Comparison of ENCODE assay signal across 11 cellular contexts in the genomic region with DNA sequence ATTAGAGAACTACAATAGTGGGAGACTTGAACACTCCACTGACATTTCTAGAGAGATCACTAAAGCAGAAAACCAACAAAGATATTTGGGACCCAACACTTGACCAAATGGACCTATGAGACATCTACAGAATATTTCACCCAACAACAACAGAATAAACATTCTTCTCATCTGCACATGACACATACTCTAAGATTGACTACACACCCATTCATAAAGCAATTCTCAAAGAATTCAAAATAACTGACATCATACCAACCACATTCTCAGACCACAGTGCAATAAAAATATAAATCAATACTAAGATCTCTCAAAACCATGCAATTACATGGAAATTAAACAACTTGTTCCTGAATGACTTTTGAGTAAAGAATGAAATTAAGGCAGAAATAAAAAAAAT.
DNase-seq lines count a peak whose midpoint lies in the region; TF ChIP-seq lines count a peak whose summit lies in the region.
"Had no signal": no experiment of that assay in that cellular context is flagged by ENCODE, and none has a peak within 500 bp of the region (broad histone marks: within the 10 kb centered on the region; RNA-seq: fewer than 3 reads in every experiment).

No MANE protein-coding gene starts in this region.

- no peaks in the 10 kb centered on the region for H3F3A ChIP-seq in smooth muscle cell (ENCODE audit: low read depth)

- H3K9me3 ChIP-seq in fibroblast of lung (ENCODE audit: control insufficient read depth, insufficient read depth, low read depth, low read length): no peaks in the 10 kb centered on the region
- H3K9me3 ChIP-seq in smooth muscle cell (replicated peaks; ENCODE audit: low read depth): no peaks in the 10 kb centered on the region
- H3K9me3 ChIP-seq: gastroesophageal sphincter had no signal

- H3K9ac ChIP-seq in fibroblast of lung (ENCODE audit: insufficient read depth, low read length): no peak overlapping the region
- peak overlapping the region; percentile 58 for H3K9ac ChIP-seq in smooth muscle cell (ENCODE audit: low read depth)

- H3K27ac ChIP-seq in fibroblast of lung (ENCODE audit: insufficient read depth, low read length) (peak overlapping the region; percentile 87), smooth muscle cell (ENCODE audit: low read depth) (peak overlapping the region; percentile 81)

- H3K36me3 ChIP-seq in fibroblast of lung (ENCODE audit: control insufficient read depth, insufficient read depth, low read length): no peaks in the 10 kb centered on the region
- H3K36me3 ChIP-seq in smooth muscle cell (ENCODE audit: low read depth): peaks cover 8% of the 10 kb centered on the region
- H3K36me3 ChIP-seq: gastroesophageal sphincter had no signal

- H3K27me3 ChIP-seq in fibroblast of lung (ENCODE audit: control insufficient read depth, insufficient read depth, low read length): no peaks in the 10 kb centered on the region
- H3K27me3 ChIP-seq in smooth muscle cell (ENCODE audit: low read depth): no peaks in the 10 kb centered on the region
- H3K27me3 ChIP-seq: gastroesophageal sphincter had no signal

- DNase-seq in H4 (ENCODE audit: low spot score) (peak; percentile 44), SK-MEL-5 (ENCODE audit: low read depth, low spot score) (peak; percentile 32), fibroblast of lung (ENCODE audit: low read depth in 2 of 2) (peak; percentile 90 to 95), smooth muscle cell (lab: John Stamatoyannopoulos, UW; ENCODE audit: unreplicated experiment) (no peak), HK-2 (ENCODE audit: unreplicated experiment) (no peak), NCI-H2227 treated with DMSO at 0.1 percent for 48 hours (lab: John Stamatoyannopoulos, UW) (no peak)
- DNase-seq in activated effector memory CD4-positive, alpha-beta T cell treated with Interleukin-2 at 50 U/mL for 16 hours: no peak
- DNase-seq: activated CD4-positive, alpha-beta T cell treated with anti-CD3 and anti-CD28 coated beads, Interleukin-2, amount 10 ng/mL, durations not matched to agents 7 days and 5 days; SIG-M5 had no signal

- no peak overlapping the region for H3K4me3 ChIP-seq in fibroblast of lung (replicated peaks in 1 of 4; ENCODE audit: control extremely low read depth in 1 of 4, insufficient read depth in 1 of 4, low read depth in 3 of 4, low read length in 4 of 4)
- no peak overlapping the region for H3K4me3 ChIP-seq in smooth muscle cell
- H3K4me3 ChIP-seq: gastroesophageal sphincter, skin epidermis had no signal

- H3K4me1 ChIP-seq in fibroblast of lung (ENCODE audit: control insufficient read depth, extremely low read depth, insufficient read depth, low read length) (peaks cover 28% of the 10 kb centered on the region), smooth muscle cell (ENCODE audit: low read depth) (no peaks in the 10 kb centered on the region)

- H2AFZ ChIP-seq in fibroblast of lung (ENCODE audit: low read length) (no peak overlapping the region), smooth muscle cell (ENCODE audit: low read depth) (no peak overlapping the region)

- peaks cover 3% of the 10 kb centered on the region for H3K79me2 ChIP-seq in fibroblast of lung (ENCODE audit: control insufficient read depth, insufficient read depth, low read length)
- H3K79me2 ChIP-seq in smooth muscle cell (ENCODE audit: low read depth): peaks cover 9% of the 10 kb centered on the region

- H4K20me1 ChIP-seq in fibroblast of lung (ENCODE audit: control insufficient read depth, extremely low read depth, insufficient read depth, low read length): no peaks in the 10 kb centered on the region
- H4K20me1 ChIP-seq in smooth muscle cell (ENCODE audit: low read depth): peaks cover 11% of the 10 kb centered on the region

- in situ Hi-C loops in SK-MEL-5 (cut with HindIII; ENCODE audit: low pct_unique_long_range_greater_than_20kb, low sequenced_read_pairs): no loop called here

- H3K4me2 ChIP-seq in fibroblast of lung (ENCODE audit: extremely low read depth, insufficient read depth, low read length) (no peak overlapping the region), smooth muscle cell (no peak overlapping the region)

- TF ChIP-seq CTCF in fibroblast of lung (conservative IDR thresholded peaks at IDR 0.05 in 1 of 2, IDR thresholded peaks at IDR 0.05 in 1 of 2; ENCODE audit: low read depth in 1 of 2, low read length in 2 of 2) (no peak), smooth muscle cell (IDR thresholded peaks at IDR 0.05; ENCODE audit: borderline replicate concordance, insufficient read depth, poor library complexity, severe bottlenecking) (no peak)

Comparison
In these comparisons a context has a peak if more than half of its experiments do, and no peak if none do; other contexts are left out.
1. DNase-seq: peak in H4 (single experiment), SK-MEL-5 (single experiment) and fibroblast of lung (2 of 2); none in smooth muscle cell (single experiment), HK-2 (single experiment), activated effector memory CD4-positive, alpha-beta T cell treated with Interleukin-2 at 50 U/mL for 16 hours (single experiment) and NCI-H2227 treated with DMSO at 0.1 percent for 48 hours (single experiment).